26 cellular contexts compared by ENCODE assay signal in genomic region chr1:206094024-206094423, GRCh38. TPM values are rescaled to one million over a fixed set of nuclear protein-coding genes. Genes with fewer than 3 reads are reported as not detected.
DNase-seq lines count a peak whose midpoint lies in the region; ATAC-seq and TF ChIP-seq lines count a peak whose summit lies in the region.
"Had no signal": no experiment of that assay in that cellular context is flagged by ENCODE, and none has a peak within 500 bp of the region (broad histone marks: within the 10 kb centered on the region; RNA-seq: fewer than 3 reads in every experiment).

No MANE protein-coding gene starts in this region.

- H3F3A ChIP-seq in smooth muscle cell (ENCODE audit: low read depth) = no peaks in the 10 kb centered on the region

- H2AFZ ChIP-seq in smooth muscle cell (ENCODE audit: low read depth) = no peak overlapping the region

- H3K27ac ChIP-seq in colonic mucosa (no peak overlapping the region), smooth muscle cell (ENCODE audit: low read depth) (no peak overlapping the region)

- H3K9me3 ChIP-seq in colonic mucosa (no peaks in the 10 kb centered on the region), smooth muscle cell (replicated peaks; ENCODE audit: low read depth) (no peaks in the 10 kb centered on the region)

- DNase-seq in COR-L47 (lab: John Stamatoyannopoulos, UW) = peak; percentile 66
- DNase-seq in NCI-H1417 treated with DMSO at 0.1 percent for 48 hours (lab: John Stamatoyannopoulos, UW) = peak; percentile 63
- DNase-seq in NCI-H2227 treated with DMSO at 0.1 percent for 48 hours (lab: John Stamatoyannopoulos, UW) = peak; percentile 46
- no peak for DNase-seq in NCI-H2196 treated with DMSO at 0.1 percent for 48 hours (lab: John Stamatoyannopoulos, UW; ENCODE audit: unreplicated experiment)
- no peak for DNase-seq in colonic mucosa
- DNase-seq in smooth muscle cell (lab: John Stamatoyannopoulos, UW; ENCODE audit: unreplicated experiment) = no peak
- DNase-seq in RPMI8226 = no peak
- DNase-seq: activated CD4-positive, alpha-beta T cell treated with anti-CD3 and anti-CD28 coated beads for 36 hours; activated CD8-positive, alpha-beta memory T cell treated with anti-CD3 and anti-CD28 coated beads for 24 hours; activated naive CD4-positive, alpha-beta T cell treated with Interleukin-2 at 50 U/mL for 16 hours; activated T-cell treated with anti-CD3 and anti-CD28 coated beads, Interleukin-2, amount 50 U/mL, for 24 hours; HCEC 1CT; KG1; MV-4-11; naive B cell; nucleus accumbens; PC-3; SHP77; stimulated activated CD4-positive, alpha-beta T cell treated with anti-CD3 and anti-CD28 coated beads, Interleukin-1b, Interleukin-23, amount 100 ng/mL, for 48 hours had no signal

- no peaks in the 10 kb centered on the region for H3K4me1 ChIP-seq in colonic mucosa
- H3K4me1 ChIP-seq in smooth muscle cell (ENCODE audit: low read depth) = no peaks in the 10 kb centered on the region

- no peak overlapping the region for H3K9ac ChIP-seq in colonic mucosa (ENCODE audit: low read depth in 2 of 2, low read length in 2 of 2)
- no peak overlapping the region for H3K9ac ChIP-seq in smooth muscle cell (ENCODE audit: low read depth)

- 58% methylated on average over 7 of the region's 7 CpGs for WGBS in smooth muscle cell (ENCODE audit: low lambda C conversion rate)

- intact Hi-C loops in colonic mucosa (cut with DNase I) = no loop called here

- TF ChIP-seq CTCF in colonic mucosa (IDR thresholded peaks at IDR 0.05) (no peak), smooth muscle cell (IDR thresholded peaks at IDR 0.05; ENCODE audit: borderline replicate concordance, insufficient read depth, poor library complexity, severe bottlenecking) (no peak)

- H3K36me3 ChIP-seq in colonic mucosa (no peaks in the 10 kb centered on the region), smooth muscle cell (ENCODE audit: low read depth) (no peaks in the 10 kb centered on the region)

- H3K4me3 ChIP-seq in colonic mucosa (no peak overlapping the region), smooth muscle cell (no peak overlapping the region)

- H4K20me1 ChIP-seq in smooth muscle cell (ENCODE audit: low read depth) = no peaks in the 10 kb centered on the region

- no peak for ATAC-seq in SK-N-SH treated with all-trans-retinoic acid at 6 μM for 48 hours
- ATAC-seq: activated CD4-positive, alpha-beta T cell treated with anti-CD3 and anti-CD28 coated beads for 36 hours; PC-3; stimulated activated effector memory CD8-positive, alpha-beta T cell treated with anti-CD3 and anti-CD28 coated beads, Interleukin-12 subunit alpha, Interleukin-12 subunit beta, amount 100 ng/mL, for 72 hours had no signal

- H3K27me3 ChIP-seq in colonic mucosa (no peaks in the 10 kb centered on the region), smooth muscle cell (ENCODE audit: low read depth) (peaks cover 5% of the 10 kb centered on the region)

- H3K4me2 ChIP-seq in smooth muscle cell = no peak overlapping the region

- no peaks in the 10 kb centered on the region for H3K79me2 ChIP-seq in smooth muscle cell (ENCODE audit: low read depth)

TF ChIP-seq in SK-N-SH treated with all-trans-retinoic acid at 6 μM for 48 hours, 23 proteins besides CTCF, POLR2A, EP300 and RAD21:
- TF ChIP-seq TOX (CRISPR knock-in tag; IDR thresholded peaks at IDR 0.05; ENCODE audit: borderline replicate concordance) (no peak), ZFP3 (CRISPR knock-in tag; IDR thresholded peaks at IDR 0.05) (no peak), TCF4 (CRISPR knock-in tag; IDR thresholded peaks at IDR 0.05; ENCODE audit: borderline replicate concordance) (peak; percentile 35; the same call in 1 of the 2 replicates), ISL1 (CRISPR knock-in tag; IDR thresholded peaks at IDR 0.05) (peak; percentile 53)

RNA-seq across cellular contexts. Expression of gene AVPR1B, which starts 23.2 kb away (rescaled TPM):
- total RNA-seq in colonic mucosa = under 1 TPM; 0.13 to 0.89 TPM
- total RNA-seq in smooth muscle cell = not detected in 2 replicates
- polyA plus RNA-seq in smooth muscle cell = not detected in 2 replicates
- total RNA-seq: activated CD4-positive, alpha-beta T cell treated with anti-CD3 and anti-CD28 coated beads for 36 hours; bronchial epithelial cell; G401; NCI-H460; urinary bladder had no signal
- polyA plus RNA-seq: CD14-positive monocyte, urinary bladder had no signal

RNA-seq across cellular contexts. Expression of gene RHEX, which starts 41.1 kb away (rescaled TPM):
- total RNA-seq in colonic mucosa (1 to 10 TPM; 1.1 to 1.4 TPM), smooth muscle cell (not detected in 2 replicates)
- not detected in 2 replicates for polyA plus RNA-seq in smooth muscle cell
- total RNA-seq: activated CD4-positive, alpha-beta T cell treated with anti-CD3 and anti-CD28 coated beads for 36 hours; bronchial epithelial cell; G401; NCI-H460; PC-3 had no signal
- polyA plus RNA-seq: CD14-positive monocyte had no signal

Comparison
In these comparisons a context has a peak if more than half of its experiments do, and no peak if none do; other contexts are left out.
1. DNase-seq: peak in COR-L47 (single experiment), NCI-H1417 treated with DMSO at 0.1 percent for 48 hours (single experiment) and NCI-H2227 treated with DMSO at 0.1 percent for 48 hours (single experiment); none in NCI-H2196 treated with DMSO at 0.1 percent for 48 hours (single experiment), colonic mucosa (single experiment), smooth muscle cell (single experiment) and RPMI8226 (single experiment).